19 cellular contexts compared by ENCODE assay signal in the genomic region with DNA sequence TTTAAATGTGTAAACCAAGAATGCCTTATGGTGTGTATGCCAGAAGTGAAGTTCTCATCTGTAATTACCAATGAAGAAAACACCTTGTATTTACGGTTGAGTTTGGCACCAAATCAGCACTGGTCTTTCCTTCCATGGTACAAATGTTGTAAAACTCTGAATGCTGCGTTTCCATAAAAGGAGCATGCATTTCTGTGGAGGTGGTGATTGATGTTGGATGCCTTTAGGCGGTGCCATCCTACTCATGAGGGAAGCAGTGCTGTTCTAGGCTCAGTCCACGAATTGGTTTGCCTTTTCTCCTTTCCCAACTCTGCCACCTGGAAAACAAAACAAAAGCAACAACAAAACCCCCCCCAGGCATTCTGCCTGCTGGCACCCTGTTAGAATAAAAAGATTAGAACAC.
DNase-seq lines count a peak whose midpoint lies in the region; ATAC-seq and TF ChIP-seq lines count a peak whose summit lies in the region.
"Had no signal": no experiment of that assay in that cellular context is flagged by ENCODE, and none has a peak within 500 bp of the region (broad histone marks: within the 10 kb centered on the region; RNA-seq: fewer than 3 reads in every experiment).

No MANE protein-coding gene starts in this region.

- peak overlapping the region; percentile 29 for H2AK5ac ChIP-seq in mesenchymal stem cell (ENCODE audit: low read length, severe bottlenecking)

- no peak overlapping the region for H4K91ac ChIP-seq in mesenchymal stem cell (ENCODE audit: low read length)

- H2AFZ ChIP-seq in mesenchymal stem cell (ENCODE audit: low read depth, low read length) = no peak overlapping the region

- no peak overlapping the region for H2BK15ac ChIP-seq in mesenchymal stem cell (ENCODE audit: low read depth, poor library complexity, severe bottlenecking)

- H2BK12ac ChIP-seq in mesenchymal stem cell (ENCODE audit: low read length in 2 of 2) = peak overlapping the region in 1 of 2 experiments; percentile 43

- CTCF ChIA-PET in CD4-positive, alpha-beta T cell (lab: Charles Lee) = no interaction called here
- CTCF ChIA-PET in naive thymus-derived CD4-positive, alpha-beta T cell (lab: Charles Lee) = no interaction called here

- ATAC-seq in RWPE2 (ENCODE audit: low read depth) = no peak
- no peak for ATAC-seq in CD4-positive, alpha-beta T cell (ENCODE audit: poor library complexity)
- ATAC-seq in naive thymus-derived CD4-positive, alpha-beta T cell = no peak
- ATAC-seq: CD8-positive, alpha-beta T cell; naive thymus-derived CD8-positive, alpha-beta T cell; sciatic nerve; stimulated activated naive B cell treated with anti-CD40 and anti-IgM and Interleukin-4, amounts not matched to agents 10 μg/mL and 1 μg/mL and 100 μg/mL, for 72 hours had no signal

- H3K18ac ChIP-seq in mesenchymal stem cell (ENCODE audit: low read depth in 1 of 2, low read length in 2 of 2) = no peak overlapping the region

- DNase-seq in DMS 273 (lab: John Stamatoyannopoulos, UW; ENCODE audit: unreplicated experiment) = peak; percentile 43
- no peak for DNase-seq in DMS 273 treated with DMSO at 0.1 percent for 48 hours (lab: John Stamatoyannopoulos, UW)
- no peak for DNase-seq in RWPE2 (ENCODE audit: low spot score)
- no peak for DNase-seq in mesenchymal stem cell
- DNase-seq in CD4-positive, alpha-beta T cell = no peak
- no peak for DNase-seq in NCI-H1930 (lab: John Stamatoyannopoulos, UW)
- DNase-seq in naive thymus-derived CD4-positive, alpha-beta T cell = no peak
- DNase-seq: 8988T; activated CD4-positive, CD25-positive, alpha-beta regulatory T cell treated with anti-CD3 and anti-CD28 coated beads, Interleukin-2, amount 50 U/mL, for 72 hours; CD8-positive, alpha-beta T cell; H7; naive thymus-derived CD8-positive, alpha-beta T cell; NCI-H187; stimulated activated naive B cell treated with anti-CD40 and anti-IgM and Interleukin-4, amounts not matched to agents 10 μg/mL and 1 μg/mL and 100 μg/mL, for 72 hours had no signal

- H3K36me3 ChIP-seq in RWPE2 (ENCODE audit: low read depth) = peaks cover 6% of the 10 kb centered on the region; the same call in 1 of the 2 replicates
- peaks cover 4 to 28% of the 10 kb centered on the region in 2 experiments for H3K36me3 ChIP-seq in mesenchymal stem cell (ENCODE audit: control insufficient read depth in 1 of 2, insufficient read depth in 2 of 2, low read depth in 1 of 2, low read length in 2 of 2)
- no peaks in the 10 kb centered on the region for H3K36me3 ChIP-seq in stomach smooth muscle (ENCODE audit: control insufficient read depth in 2 of 2, insufficient read depth in 2 of 2, low read length in 2 of 2)
- no peaks in the 10 kb centered on the region for H3K36me3 ChIP-seq in naive thymus-derived CD4-positive, alpha-beta T cell (ENCODE audit: control insufficient read depth in 2 of 3, insufficient read depth in 3 of 3, low read length in 3 of 3)

- H3K4me1 Mint-ChIP-seq in CD4-positive, alpha-beta T cell (ENCODE audit: low read depth) = no peaks in the 10 kb centered on the region
- H3K4me1 Mint-ChIP-seq in naive thymus-derived CD4-positive, alpha-beta T cell = peaks cover 0 to 3% (median 0%) of the 10 kb centered on the region in 7 donors
- H3K4me1 Mint-ChIP-seq: central memory CD8-positive, alpha-beta T cell; naive thymus-derived CD8-positive, alpha-beta T cell; stimulated activated naive B cell treated with anti-CD40 and anti-IgM and Interleukin-4, amounts not matched to agents 10 μg/mL and 1 μg/mL and 100 μg/mL, for 72 hours had no signal

- H3K9me3 Mint-ChIP-seq in CD4-positive, alpha-beta T cell = no peaks in the 10 kb centered on the region
- H3K9me3 Mint-ChIP-seq in naive thymus-derived CD4-positive, alpha-beta T cell = peaks cover 0 to 3% (median 0%) of the 10 kb centered on the region in 11 donors
- H3K9me3 Mint-ChIP-seq: CD8-positive, alpha-beta T cell; central memory CD8-positive, alpha-beta T cell had no signal

- no peak overlapping the region for H3K4me3 Mint-ChIP-seq in CD4-positive, alpha-beta T cell
- H3K4me3 Mint-ChIP-seq in naive thymus-derived CD4-positive, alpha-beta T cell = no peak overlapping the region
- H3K4me3 Mint-ChIP-seq: activated naive CD8-positive, alpha-beta T cell; CD8-positive, alpha-beta T cell; central memory CD8-positive, alpha-beta T cell; naive thymus-derived CD8-positive, alpha-beta T cell; stimulated activated naive B cell treated with anti-CD40 and anti-IgM and Interleukin-4, amounts not matched to agents 10 μg/mL and 1 μg/mL and 100 μg/mL, for 72 hours had no signal

- H2BK5ac ChIP-seq in mesenchymal stem cell (ENCODE audit: low read depth, low read length, poor library complexity, severe bottlenecking) = no peak overlapping the region

- no peaks in the 10 kb centered on the region for H3K36me3 Mint-ChIP-seq in CD4-positive, alpha-beta T cell (ENCODE audit: low read depth)
- no peaks in the 10 kb centered on the region for H3K36me3 Mint-ChIP-seq in naive thymus-derived CD4-positive, alpha-beta T cell
- H3K36me3 Mint-ChIP-seq: activated naive CD8-positive, alpha-beta T cell; CD8-positive, alpha-beta T cell; naive thymus-derived CD8-positive, alpha-beta T cell; stimulated activated naive B cell treated with anti-CD40 and anti-IgM and Interleukin-4, amounts not matched to agents 10 μg/mL and 1 μg/mL and 100 μg/mL, for 72 hours had no signal

- H3K4me3 ChIP-seq in RWPE2 (ENCODE audit: severe bottlenecking) (no peak overlapping the region), mesenchymal stem cell (ENCODE audit: insufficient read depth in 1 of 2, low read depth in 1 of 2, low read length in 2 of 2) (no peak overlapping the region), stomach smooth muscle (ENCODE audit: low read length in 2 of 2) (no peak overlapping the region)
- no peak overlapping the region for H3K4me3 ChIP-seq in naive thymus-derived CD4-positive, alpha-beta T cell (ENCODE audit: low read length)

- H4K8ac ChIP-seq in mesenchymal stem cell (ENCODE audit: low read length) = no peak overlapping the region

- H3K27me3 ChIP-seq in RWPE2 (ENCODE audit: insufficient read depth, poor library complexity, severe bottlenecking) (no peaks in the 10 kb centered on the region), mesenchymal stem cell (ENCODE audit: control insufficient read depth in 1 of 2, insufficient read depth in 1 of 2, low read length in 2 of 2) (no peaks in the 10 kb centered on the region), stomach smooth muscle (ENCODE audit: control insufficient read depth in 1 of 2, insufficient read depth in 2 of 2, low read length in 2 of 2) (no peaks in the 10 kb centered on the region)
- peaks cover 22% of the 10 kb centered on the region for H3K27me3 ChIP-seq in CD4-positive, alpha-beta T cell (ENCODE audit: control insufficient read depth, insufficient read depth, low read length)
- peaks cover 0 to 5% of the 10 kb centered on the region in 2 donors for H3K27me3 ChIP-seq in naive thymus-derived CD4-positive, alpha-beta T cell (ENCODE audit: control insufficient read depth in 2 of 2, insufficient read depth in 2 of 2, low read length in 2 of 2)

- intact Hi-C loops in CD4-positive, alpha-beta T cell (cut with DNase I, micrococcal nuclease) = no loop called here
- intact Hi-C loops in naive thymus-derived CD4-positive, alpha-beta T cell (cut with micrococcal nuclease) = no loop called here

- POLR2A ChIA-PET in CD4-positive, alpha-beta T cell (lab: Charles Lee) = no interaction called here
- POLR2A ChIA-PET in naive thymus-derived CD4-positive, alpha-beta T cell (lab: Charles Lee) = no interaction called here

- H3K4me2 ChIP-seq in mesenchymal stem cell (ENCODE audit: low read length, poor library complexity, severe bottlenecking) = no peak overlapping the region
- H3K4me2 ChIP-seq: KMS-11 had no signal

- H3K4me1 ChIP-seq in RWPE2 (ENCODE audit: insufficient read depth, poor library complexity, severe bottlenecking) (peaks cover 56% of the 10 kb centered on the region), mesenchymal stem cell (ENCODE audit: control insufficient read depth, insufficient read depth, low read depth, low read length) (peaks cover 18% of the 10 kb centered on the region), stomach smooth muscle (ENCODE audit: control insufficient read depth, insufficient read depth, low read length) (peaks cover 43% of the 10 kb centered on the region)
- no peaks in the 10 kb centered on the region for H3K4me1 ChIP-seq in naive thymus-derived CD4-positive, alpha-beta T cell (ENCODE audit: control insufficient read depth in 2 of 2, insufficient read depth in 2 of 2, low read length in 2 of 2)

- H3K79me1 ChIP-seq in mesenchymal stem cell (replicated peaks; ENCODE audit: low read length, poor library complexity, severe bottlenecking) = peaks cover 10% of the 10 kb centered on the region

- H3K9me3 ChIP-seq in RWPE2 (ENCODE audit: severe bottlenecking) (no peaks in the 10 kb centered on the region), mesenchymal stem cell (ENCODE audit: control insufficient read depth, low read length) (no peaks in the 10 kb centered on the region), stomach smooth muscle (ENCODE audit: control insufficient read depth in 2 of 2, low read length in 2 of 2) (no peaks in the 10 kb centered on the region)
- H3K9me3 ChIP-seq in CD4-positive, alpha-beta T cell (ENCODE audit: control insufficient read depth, low read length) = no peaks in the 10 kb centered on the region
- no peaks in the 10 kb centered on the region for H3K9me3 ChIP-seq in naive thymus-derived CD4-positive, alpha-beta T cell (ENCODE audit: control insufficient read depth in 2 of 3, low read length in 3 of 3)

- TF ChIP-seq CTCF in RWPE2 (IDR thresholded peaks at IDR 0.05; ENCODE audit: poor library complexity, severe bottlenecking) = no peak
- TF ChIP-seq CTCF in CD4-positive, alpha-beta T cell (IDR thresholded peaks at IDR 0.05) = no peak

- no peak overlapping the region for H3K27ac Mint-ChIP-seq in CD4-positive, alpha-beta T cell
- no peak overlapping the region for H3K27ac Mint-ChIP-seq in naive thymus-derived CD4-positive, alpha-beta T cell
- H3K27ac Mint-ChIP-seq: activated naive CD8-positive, alpha-beta T cell; CD8-positive, alpha-beta T cell; naive thymus-derived CD8-positive, alpha-beta T cell; stimulated activated naive B cell treated with anti-CD40 and anti-IgM and Interleukin-4, amounts not matched to agents 10 μg/mL and 1 μg/mL and 100 μg/mL, for 72 hours had no signal

- H2BK120ac ChIP-seq in mesenchymal stem cell (ENCODE audit: low read depth, low read length) = no peak overlapping the region

- H3K9ac ChIP-seq in mesenchymal stem cell (ENCODE audit: low read length) = no peak overlapping the region
- no peak overlapping the region for H3K9ac ChIP-seq in stomach smooth muscle (ENCODE audit: low read length in 2 of 2)
- H3K9ac ChIP-seq: KMS-11 had no signal

- WGBS in mesenchymal stem cell = 79% methylated on average over 2 of the region's 4 CpGs

- no peak overlapping the region for H3K14ac ChIP-seq in mesenchymal stem cell (ENCODE audit: low read length in 2 of 2)

- H3K4ac ChIP-seq in mesenchymal stem cell (ENCODE audit: low read depth in 1 of 2, low read length in 2 of 2) = no peak overlapping the region

- no peak overlapping the region for H3K23ac ChIP-seq in mesenchymal stem cell (ENCODE audit: low read length in 2 of 2)

- H3K27ac ChIP-seq in RWPE2 (ENCODE audit: poor library complexity, severe bottlenecking) (peak overlapping the region; percentile 94), mesenchymal stem cell (ENCODE audit: low read length, poor library complexity, severe bottlenecking) (peak overlapping the region; percentile 17), stomach smooth muscle (ENCODE audit: low read length) (peak overlapping the region; percentile 75)
- H3K27ac ChIP-seq in CD4-positive, alpha-beta T cell (ENCODE audit: low read depth, low read length) = no peak overlapping the region
- H3K27ac ChIP-seq in naive thymus-derived CD4-positive, alpha-beta T cell (ENCODE audit: low read depth, low read length) = no peak overlapping the region
- H3K27ac ChIP-seq: KMS-11 had no signal

- H3K27me3 Mint-ChIP-seq in CD4-positive, alpha-beta T cell = peaks cover 71% of the 10 kb centered on the region
- H3K27me3 Mint-ChIP-seq in naive thymus-derived CD4-positive, alpha-beta T cell = peaks cover 45 to 60% (median 53%) of the 10 kb centered on the region in 5 donors

Comparison
In these comparisons a context has a peak if more than half of its experiments do, and no peak if none do; other contexts are left out.
1. H3K27ac ChIP-seq: peak in RWPE2 (single experiment), mesenchymal stem cell (single experiment) and stomach smooth muscle (single experiment); none in CD4-positive, alpha-beta T cell (single experiment) and naive thymus-derived CD4-positive, alpha-beta T cell (single experiment).